28 cellular contexts compared by ENCODE assay signal in genomic region chr5:76524101-76524835, GRCh38.
DNase-seq lines count a peak whose midpoint lies in the region; ATAC-seq and TF ChIP-seq lines count a peak whose summit lies in the region.
"Had no signal": no experiment of that assay in that cellular context is flagged by ENCODE, and none has a peak within 500 bp of the region (broad histone marks: within the 10 kb centered on the region; RNA-seq: fewer than 3 reads in every experiment).

No MANE protein-coding gene starts in this region.

- ATAC-seq in HG03378 (IDR thresholded peaks at IDR 0.05; ENCODE audit: unreplicated experiment): no peak
- ATAC-seq: A549; gastroesophageal sphincter; GM12878; left cardiac atrium; right cardiac atrium; stimulated activated memory B cell treated with anti-CD40 and anti-IgM and Interleukin-4, amounts not matched to agents 10 μg/mL and 1 μg/mL and 100 μg/mL, for 72 hours had no signal

- no peaks in the 10 kb centered on the region for H3K27me3 Mint-ChIP-seq in activated naive CD8-positive, alpha-beta T cell
- H3K27me3 Mint-ChIP-seq in activated naive CD8-positive, alpha-beta T cell treated with anti-CD3 and anti-CD28 coated beads for 36 hours: no peaks in the 10 kb centered on the region
- H3K27me3 Mint-ChIP-seq: activated CD4-positive, alpha-beta T cell treated with anti-CD3 and anti-CD28 coated beads, Interleukin-2, amount 10 ng/mL, durations not matched to agents 24 days and 14 days; B cell; memory B cell; stimulated activated memory B cell treated with anti-CD40 and anti-IgM and Interleukin-4, amounts not matched to agents 10 μg/mL and 1 μg/mL and 100 μg/mL, for 72 hours had no signal

- TF ChIP-seq EP300 in tibial nerve (IDR thresholded peaks at IDR 0.05): no peak

- no peaks in the 10 kb centered on the region for H3K36me3 ChIP-seq in iPS DF 6.9 (ENCODE audit: control insufficient read depth, insufficient read depth, low read length)
- H3K36me3 ChIP-seq in tibial nerve: no peaks in the 10 kb centered on the region
- H3K36me3 ChIP-seq: esophagus squamous epithelium, gastroesophageal sphincter, ovary, SJCRH30, spleen had no signal

- DNase-seq in activated naive CD8-positive, alpha-beta T cell treated with anti-CD3 and anti-CD28 coated beads for 36 hours: no peak
- peak; percentile 29 for DNase-seq in astrocyte of the hippocampus (ENCODE audit: low read depth, low spot score)
- no peak for DNase-seq in iPS DF 6.9 (ENCODE audit: low read depth, low spot score)
- no peak for DNase-seq in tibial nerve (ENCODE audit: low spot score in 2 of 2)
- DNase-seq in hypothalamus (lab: John Stamatoyannopoulos, UW): no peak
- no peak for DNase-seq in DMS53 (lab: John Stamatoyannopoulos, UW)
- DNase-seq: activated CD4-positive, alpha-beta T cell treated with anti-CD3 and anti-CD28 coated beads, Interleukin-2, amount 10 ng/mL, durations not matched to agents 24 days and 14 days; COR-L47; esophagus squamous epithelium; Karpas-422; left cardiac atrium; NCI-H1048; NCI-H187; ovary; right cardiac atrium; spleen; stimulated activated CD4-positive, alpha-beta T cell treated with anti-CD3 and anti-CD28 coated beads, Interleukin-2, amount 100 ng/mL, for 48 hours had no signal

- H3K4me1 ChIP-seq in iPS DF 6.9 (ENCODE audit: control insufficient read depth, insufficient read depth, low read length) (no peaks in the 10 kb centered on the region; the same call in 1 of the 2 replicates), tibial nerve (peaks cover 0 to 43% (median 15%) of the 10 kb centered on the region in 4 donors)
- H3K4me1 ChIP-seq: gastroesophageal sphincter, SJCRH30 had no signal

- TF ChIP-seq POLR2A in tibial nerve (IDR thresholded peaks at IDR 0.05): no peak

- no peak for TF ChIP-seq CTCF in tibial nerve (IDR thresholded peaks at IDR 0.05)

- H3K27me3 ChIP-seq in iPS DF 6.9 (ENCODE audit: control insufficient read depth, insufficient read depth, low read length) (no peaks in the 10 kb centered on the region), tibial nerve (no peaks in the 10 kb centered on the region)
- H3K27me3 ChIP-seq: esophagus squamous epithelium, gastroesophageal sphincter, ovary, SJCRH30, spleen had no signal

- H3K9me3 Mint-ChIP-seq in activated naive CD8-positive, alpha-beta T cell (ENCODE audit: low read depth): peaks cover under 1% of the 10 kb centered on the region
- no peaks in the 10 kb centered on the region for H3K9me3 Mint-ChIP-seq in activated naive CD8-positive, alpha-beta T cell treated with anti-CD3 and anti-CD28 coated beads for 36 hours
- H3K9me3 Mint-ChIP-seq: activated CD4-positive, alpha-beta T cell treated with anti-CD3 and anti-CD28 coated beads, Interleukin-2, amount 10 ng/mL, durations not matched to agents 24 days and 14 days; memory B cell; stimulated activated memory B cell treated with anti-CD40 and anti-IgM and Interleukin-4, amounts not matched to agents 10 μg/mL and 1 μg/mL and 100 μg/mL, for 72 hours; T-helper 1 cell treated with Interleukin-12 subunit alpha and Interleukin-12 subunit beta and Interleukin-4 antibody, amounts not matched to agents 30 μg/mL and 1 μg/mL, for 36 hours had no signal

- no peak overlapping the region for H3K4me3 ChIP-seq in iPS DF 6.9 (ENCODE audit: low read length)
- H3K4me3 ChIP-seq in tibial nerve: no peak overlapping the region
- H3K4me3 ChIP-seq: A549, coronary artery, esophagus squamous epithelium, gastroesophageal sphincter, GM12878, ovary, SJCRH30, spleen had no signal

- H3K4me3 Mint-ChIP-seq in activated naive CD8-positive, alpha-beta T cell: no peak overlapping the region
- H3K4me3 Mint-ChIP-seq in activated naive CD8-positive, alpha-beta T cell treated with anti-CD3 and anti-CD28 coated beads for 36 hours: no peak overlapping the region
- H3K4me3 Mint-ChIP-seq: activated CD4-positive, alpha-beta T cell treated with anti-CD3 and anti-CD28 coated beads, Interleukin-2, amount 10 ng/mL, durations not matched to agents 24 days and 14 days; B cell; memory B cell; stimulated activated memory B cell treated with anti-CD40 and anti-IgM and Interleukin-4, amounts not matched to agents 10 μg/mL and 1 μg/mL and 100 μg/mL, for 72 hours; T-helper 1 cell treated with Interleukin-12 subunit alpha and Interleukin-12 subunit beta and Interleukin-4 antibody, amounts not matched to agents 30 μg/mL and 1 μg/mL, for 36 hours had no signal

- H3K27ac ChIP-seq in iPS DF 6.9 (ENCODE audit: low read length) (peak overlapping the region; percentile 33), tibial nerve (peak overlapping the region; percentile 23 to 89 (median 72))
- H3K27ac ChIP-seq: A549, esophagus squamous epithelium, gastroesophageal sphincter, ovary, SJCRH30, spleen had no signal

- peaks cover 7% of the 10 kb centered on the region for H3K36me3 Mint-ChIP-seq in activated naive CD8-positive, alpha-beta T cell
- peaks cover 6% of the 10 kb centered on the region for H3K36me3 Mint-ChIP-seq in activated naive CD8-positive, alpha-beta T cell treated with anti-CD3 and anti-CD28 coated beads for 36 hours
- H3K36me3 Mint-ChIP-seq: memory B cell; stimulated activated memory B cell treated with anti-CD40 and anti-IgM and Interleukin-4, amounts not matched to agents 10 μg/mL and 1 μg/mL and 100 μg/mL, for 72 hours had no signal

- peaks cover 84% of the 10 kb centered on the region for H3K4me1 Mint-ChIP-seq in activated naive CD8-positive, alpha-beta T cell (ENCODE audit: low read depth)
- H3K4me1 Mint-ChIP-seq in activated naive CD8-positive, alpha-beta T cell treated with anti-CD3 and anti-CD28 coated beads for 36 hours: peaks cover 63% of the 10 kb centered on the region

- peak overlapping the region; percentile 59 for H3K27ac Mint-ChIP-seq in activated naive CD8-positive, alpha-beta T cell
- H3K27ac Mint-ChIP-seq in activated naive CD8-positive, alpha-beta T cell treated with anti-CD3 and anti-CD28 coated beads for 36 hours: no peak overlapping the region
- H3K27ac Mint-ChIP-seq: activated CD4-positive, alpha-beta T cell treated with anti-CD3 and anti-CD28 coated beads, Interleukin-2, amount 10 ng/mL, durations not matched to agents 24 days and 14 days; B cell; memory B cell; stimulated activated memory B cell treated with anti-CD40 and anti-IgM and Interleukin-4, amounts not matched to agents 10 μg/mL and 1 μg/mL and 100 μg/mL, for 72 hours; T-helper 1 cell treated with Interleukin-12 subunit alpha and Interleukin-12 subunit beta and Interleukin-4 antibody, amounts not matched to agents 30 μg/mL and 1 μg/mL, for 36 hours had no signal

- H3K9me3 ChIP-seq in iPS DF 6.9 (ENCODE audit: control insufficient read depth, insufficient read depth, low read length): no peaks in the 10 kb centered on the region
- H3K9me3 ChIP-seq in tibial nerve: no peaks in the 10 kb centered on the region
- H3K9me3 ChIP-seq: A549, esophagus squamous epithelium, gastroesophageal sphincter, ovary, SJCRH30, spleen had no signal

- WGBS in iPS DF 6.9 (ENCODE audit: insufficient coverage, insufficient read length): no CpG with 5 or more reads among the region's 3 CpGs
- WGBS in tibial nerve, 2 donors: 35 to 46% methylated on average over 3 of the region's 3 CpGs
